Comparison of ENCODE assay signal across 25 cellular contexts in genomic region chr2:219181531-219181930, GRCh38. TPM values are rescaled to one million over a fixed set of nuclear protein-coding genes. Genes with fewer than 3 reads are reported as not detected.
DNase-seq lines count a peak whose midpoint lies in the region; ATAC-seq and TF ChIP-seq lines count a peak whose summit lies in the region.
"Had no signal": no experiment of that assay in that cellular context is flagged by ENCODE, and none has a peak within 500 bp of the region (broad histone marks: within the 10 kb centered on the region; RNA-seq: fewer than 3 reads in every experiment).

No MANE protein-coding gene starts in this region.

- H3K27ac ChIP-seq in CD8-positive, alpha-beta T cell (ENCODE audit: low read depth, low read length) = no peak overlapping the region
- peak overlapping the region; percentile 79 for H3K27ac ChIP-seq in neutrophil
- H3K27ac ChIP-seq: tibial artery had no signal

- POLR2A ChIA-PET in CD8-positive, alpha-beta T cell (lab: Charles Lee) = interaction anchor here (1.0 to 5.3 kb wide), 3 partner anchors 19 to 25 kb away, joined by 3 to 29 read pairs (median 6); partner anchors contain the start of genes NHEJ1 and ZFAND2B
- POLR2A ChIA-PET in activated naive CD8-positive, alpha-beta T cell treated with anti-CD3 and anti-CD28 coated beads, Interleukin-2, amount 10 ng/mL, durations not matched to agents 7 days and 5 days (lab: Charles Lee) = interaction anchor here (0.7 to 8.0 kb wide), 9 partner anchors 11 to 71 kb away, joined by 3 to 73 read pairs (median 5); partner anchors contain the start of genes ANKZF1, ATG9A, GLB1L and STK16

- H3K36me3 ChIP-seq in CD8-positive, alpha-beta T cell (ENCODE audit: insufficient read depth, low read length) = peaks cover 43% of the 10 kb centered on the region
- peaks cover 70% of the 10 kb centered on the region for H3K36me3 ChIP-seq in neutrophil

- peaks cover 53% of the 10 kb centered on the region for H3K36me3 Mint-ChIP-seq in activated CD4-positive, alpha-beta T cell treated with anti-CD3 and anti-CD28 coated beads, Interleukin-2, amount 10 ng/mL, durations not matched to agents 24 days and 14 days (ENCODE audit: low read depth)
- H3K36me3 Mint-ChIP-seq in CD8-positive, alpha-beta T cell = peaks cover 71% of the 10 kb centered on the region
- peaks cover 46% of the 10 kb centered on the region for H3K36me3 Mint-ChIP-seq in activated naive CD8-positive, alpha-beta T cell treated with anti-CD3 and anti-CD28 coated beads, Interleukin-2, amount 10 ng/mL, durations not matched to agents 7 days and 5 days

- intact Hi-C loops in activated CD4-positive, alpha-beta T cell treated with anti-CD3 and anti-CD28 coated beads, Interleukin-2, amount 10 ng/mL, durations not matched to agents 24 days and 14 days (cut with micrococcal nuclease) = no loop called here
- intact Hi-C loops in CD8-positive, alpha-beta T cell (cut with DNase I, micrococcal nuclease) = no loop called here

- DNase-seq in activated CD4-positive, alpha-beta T cell treated with anti-CD3 and anti-CD28 coated beads, Interleukin-2, amount 10 ng/mL, durations not matched to agents 24 days and 14 days = no peak
- no peak for DNase-seq in activated CD4-positive, alpha-beta T cell treated with anti-CD3 and anti-CD28 coated beads for 48 hours
- no peak for DNase-seq in CD8-positive, alpha-beta T cell
- no peak for DNase-seq in activated naive CD8-positive, alpha-beta T cell treated with anti-CD3 and anti-CD28 coated beads, Interleukin-2, amount 10 ng/mL, durations not matched to agents 7 days and 5 days
- DNase-seq in mucosa of gallbladder (ENCODE audit: low spot score) = no peak
- no peak for DNase-seq in SHP77 treated with DMSO at 0.1 percent for 48 hours (lab: John Stamatoyannopoulos, UW)
- DNase-seq in HPDE6-E6E7 (ENCODE audit: extremely low spot score) = no peak
- DNase-seq: activated CD8-positive, alpha-beta memory T cell treated with anti-CD3 and anti-CD28 coated beads, Interleukin-2, amount 50 U/mL, for 4 hours; activated naive CD4-positive, alpha-beta T cell; effector CD4-positive, alpha-beta T cell; foreskin melanocyte; hippocampal formation; left ventricle myocardium superior; NCI-H187; NCI-H526 treated with DMSO at 0.1 percent for 48 hours; nucleus accumbens; small intestine; stimulated activated CD4-positive, alpha-beta T cell treated with anti-CD3 and anti-CD28 coated beads, Interleukin-2, amount 100 ng/mL, for 24 hours; stimulated activated naive CD4-positive, alpha-beta T cell; tibial artery had no signal

- no peaks in the 10 kb centered on the region for H3K9me3 ChIP-seq in CD8-positive, alpha-beta T cell (ENCODE audit: low read length)
- H3K9me3 ChIP-seq in neutrophil = no peaks in the 10 kb centered on the region
- H3K9me3 ChIP-seq: tibial artery had no signal

- H3K4me1 Mint-ChIP-seq in activated CD4-positive, alpha-beta T cell treated with anti-CD3 and anti-CD28 coated beads, Interleukin-2, amount 10 ng/mL, durations not matched to agents 24 days and 14 days = peaks cover 43% of the 10 kb centered on the region
- H3K4me1 Mint-ChIP-seq in CD8-positive, alpha-beta T cell (ENCODE audit: low read depth) = peaks cover 58% of the 10 kb centered on the region
- peaks cover 50% of the 10 kb centered on the region for H3K4me1 Mint-ChIP-seq in activated naive CD8-positive, alpha-beta T cell treated with anti-CD3 and anti-CD28 coated beads, Interleukin-2, amount 10 ng/mL, durations not matched to agents 7 days and 5 days

- ATAC-seq in CD8-positive, alpha-beta T cell = no peak
- ATAC-seq in activated naive CD8-positive, alpha-beta T cell treated with anti-CD3 and anti-CD28 coated beads, Interleukin-2, amount 10 ng/mL, durations not matched to agents 7 days and 5 days (ENCODE audit: low read depth) = no peak
- ATAC-seq: activated CD4-positive, CD25-positive, alpha-beta regulatory T cell treated with anti-CD3 and anti-CD28 coated beads, Interleukin-2, amount 50 U/mL, for 24 hours; GM23338; left ventricle myocardium superior; SK-N-SH treated with all-trans-retinoic acid at 6 μM for 48 hours had no signal

- H3K9me3 Mint-ChIP-seq in activated CD4-positive, alpha-beta T cell treated with anti-CD3 and anti-CD28 coated beads, Interleukin-2, amount 10 ng/mL, durations not matched to agents 24 days and 14 days = no peaks in the 10 kb centered on the region
- no peaks in the 10 kb centered on the region for H3K9me3 Mint-ChIP-seq in CD8-positive, alpha-beta T cell
- no peaks in the 10 kb centered on the region for H3K9me3 Mint-ChIP-seq in activated naive CD8-positive, alpha-beta T cell treated with anti-CD3 and anti-CD28 coated beads, Interleukin-2, amount 10 ng/mL, durations not matched to agents 7 days and 5 days
- H3K9me3 Mint-ChIP-seq: GM23338 had no signal

- H3K4me3 Mint-ChIP-seq in activated CD4-positive, alpha-beta T cell treated with anti-CD3 and anti-CD28 coated beads, Interleukin-2, amount 10 ng/mL, durations not matched to agents 24 days and 14 days = peak overlapping the region; percentile 32
- H3K4me3 Mint-ChIP-seq in CD8-positive, alpha-beta T cell = no peak overlapping the region
- peak overlapping the region; percentile 73 for H3K4me3 Mint-ChIP-seq in activated naive CD8-positive, alpha-beta T cell treated with anti-CD3 and anti-CD28 coated beads, Interleukin-2, amount 10 ng/mL, durations not matched to agents 7 days and 5 days
- H3K4me3 Mint-ChIP-seq: B cell, GM23338 had no signal

- H3K4me3 ChIP-seq in CD8-positive, alpha-beta T cell (ENCODE audit: low read depth, low read length) = no peak overlapping the region
- peak overlapping the region; percentile 36 to 51 for H3K4me3 ChIP-seq in neutrophil (ENCODE audit: low read depth in 1 of 2, low read length in 1 of 2)
- H3K4me3 ChIP-seq: GM23338, tibial artery had no signal

- TF ChIP-seq CTCF in CD8-positive, alpha-beta T cell (IDR thresholded peaks at IDR 0.05) = no peak
- TF ChIP-seq CTCF in neutrophil (IDR thresholded peaks at IDR 0.05) = no peak

- CTCF ChIA-PET in CD8-positive, alpha-beta T cell (lab: Charles Lee) = interaction anchor here (0.9 to 2.7 kb wide), 15 partner anchors 8 to 113 kb away, joined by 3 to 13 read pairs (median 3); partner anchors contain the start of genes NHEJ1 and ZFAND2B

- H3K27ac Mint-ChIP-seq in activated CD4-positive, alpha-beta T cell treated with anti-CD3 and anti-CD28 coated beads, Interleukin-2, amount 10 ng/mL, durations not matched to agents 24 days and 14 days = peak overlapping the region; percentile 66
- H3K27ac Mint-ChIP-seq in CD8-positive, alpha-beta T cell = peak overlapping the region; percentile 14
- H3K27ac Mint-ChIP-seq in activated naive CD8-positive, alpha-beta T cell treated with anti-CD3 and anti-CD28 coated beads, Interleukin-2, amount 10 ng/mL, durations not matched to agents 7 days and 5 days = peak overlapping the region; percentile 87
- H3K27ac Mint-ChIP-seq: B cell, GM23338 had no signal

- no peaks in the 10 kb centered on the region for H3K27me3 Mint-ChIP-seq in activated CD4-positive, alpha-beta T cell treated with anti-CD3 and anti-CD28 coated beads, Interleukin-2, amount 10 ng/mL, durations not matched to agents 24 days and 14 days
- H3K27me3 Mint-ChIP-seq in CD8-positive, alpha-beta T cell (ENCODE audit: low read depth) = no peaks in the 10 kb centered on the region
- H3K27me3 Mint-ChIP-seq in activated naive CD8-positive, alpha-beta T cell treated with anti-CD3 and anti-CD28 coated beads, Interleukin-2, amount 10 ng/mL, durations not matched to agents 7 days and 5 days = no peaks in the 10 kb centered on the region
- H3K27me3 Mint-ChIP-seq: B cell had no signal

- no peaks in the 10 kb centered on the region for H3K27me3 ChIP-seq in CD8-positive, alpha-beta T cell (ENCODE audit: insufficient read depth, low read length)
- no peaks in the 10 kb centered on the region for H3K27me3 ChIP-seq in neutrophil
- H3K27me3 ChIP-seq: tibial artery had no signal

- peaks cover 54% of the 10 kb centered on the region for H3K4me1 ChIP-seq in CD8-positive, alpha-beta T cell (ENCODE audit: insufficient read depth, low read length)
- peaks cover 59 to 60% of the 10 kb centered on the region in 2 experiments for H3K4me1 ChIP-seq in neutrophil (ENCODE audit: control insufficient read depth in 1 of 2, insufficient read depth in 1 of 2, low read depth in 1 of 2, low read length in 1 of 2)

RNA-seq across cellular contexts. Expression of gene RETREG2, which starts 3.5 kb away (rescaled TPM):
- 54.1 and 57.4 TPM in 2 replicates for total RNA-seq in activated CD4-positive, alpha-beta T cell treated with anti-CD3 and anti-CD28 coated beads, Interleukin-2, amount 10 ng/mL, durations not matched to agents 24 days and 14 days
- total RNA-seq in CD8-positive, alpha-beta T cell = 10 to 100 TPM; 76.7 to 79.0 TPM
- 100 to 1,000 TPM; 129 TPM for total RNA-seq in activated naive CD8-positive, alpha-beta T cell treated with anti-CD3 and anti-CD28 coated beads, Interleukin-2, amount 10 ng/mL, durations not matched to agents 7 days and 5 days
- total RNA-seq in mucosa of gallbladder = 116 TPM

RNA-seq across cellular contexts. Expression of gene CNPPD1, which starts 4.8 kb away (rescaled TPM):
- total RNA-seq in activated CD4-positive, alpha-beta T cell treated with anti-CD3 and anti-CD28 coated beads, Interleukin-2, amount 10 ng/mL, durations not matched to agents 24 days and 14 days = 62.0 and 62.6 TPM in 2 replicates
- total RNA-seq in CD8-positive, alpha-beta T cell = 10 to 100 TPM; 41.0 to 46.0 TPM
- total RNA-seq in activated naive CD8-positive, alpha-beta T cell treated with anti-CD3 and anti-CD28 coated beads, Interleukin-2, amount 10 ng/mL, durations not matched to agents 7 days and 5 days = 10 to 100 TPM; 77.3 to 77.6 TPM
- 81.2 TPM for total RNA-seq in mucosa of gallbladder

RNA-seq across cellular contexts. Expression of gene SLC23A3, which starts 11.7 kb away (rescaled TPM):
- total RNA-seq in activated CD4-positive, alpha-beta T cell treated with anti-CD3 and anti-CD28 coated beads, Interleukin-2, amount 10 ng/mL, durations not matched to agents 24 days and 14 days = 1.8 and 2.3 TPM in 2 replicates
- under 1 TPM; 0.73 to 0.94 TPM for total RNA-seq in CD8-positive, alpha-beta T cell
- total RNA-seq in activated naive CD8-positive, alpha-beta T cell treated with anti-CD3 and anti-CD28 coated beads, Interleukin-2, amount 10 ng/mL, durations not matched to agents 7 days and 5 days = 1 to 10 TPM; 4.4 to 4.7 TPM
- total RNA-seq in mucosa of gallbladder = 4.7 TPM

RNA-seq across cellular contexts. Expression of gene NHEJ1, which starts 20.9 kb away (rescaled TPM):
- total RNA-seq in activated CD4-positive, alpha-beta T cell treated with anti-CD3 and anti-CD28 coated beads, Interleukin-2, amount 10 ng/mL, durations not matched to agents 24 days and 14 days = 20.7 and 22.8 TPM in 2 replicates
- total RNA-seq in CD8-positive, alpha-beta T cell = 1 to 10 TPM; 7.2 to 8.1 TPM
- total RNA-seq in activated naive CD8-positive, alpha-beta T cell treated with anti-CD3 and anti-CD28 coated beads, Interleukin-2, amount 10 ng/mL, durations not matched to agents 7 days and 5 days = 10 to 100 TPM; 16.7 to 17.1 TPM
- total RNA-seq in mucosa of gallbladder = 8.7 TPM

RNA-seq across cellular contexts. Expression of gene ZFAND2B, which starts 25.1 kb away (rescaled TPM):
- 36.7 and 37.4 TPM in 2 replicates for total RNA-seq in activated CD4-positive, alpha-beta T cell treated with anti-CD3 and anti-CD28 coated beads, Interleukin-2, amount 10 ng/mL, durations not matched to agents 24 days and 14 days
- 10 to 100 TPM; 74.3 to 78.7 TPM for total RNA-seq in CD8-positive, alpha-beta T cell
- 10 to 100 TPM; 68.1 to 69.8 TPM for total RNA-seq in activated naive CD8-positive, alpha-beta T cell treated with anti-CD3 and anti-CD28 coated beads, Interleukin-2, amount 10 ng/mL, durations not matched to agents 7 days and 5 days
- 52.6 TPM for total RNA-seq in mucosa of gallbladder

Comparison
In these comparisons a context has a peak if more than half of its experiments do, and no peak if none do; other contexts are left out.
1. H3K27ac Mint-ChIP-seq: peak in every context shown above with its lines; median percentile 87 in activated naive CD8-positive, alpha-beta T cell treated with anti-CD3 and anti-CD28 coated beads, Interleukin-2, amount 10 ng/mL, durations not matched to agents 7 days and 5 days; 66 in activated CD4-positive, alpha-beta T cell treated with anti-CD3 and anti-CD28 coated beads, Interleukin-2, amount 10 ng/mL, durations not matched to agents 24 days and 14 days; 14 in CD8-positive, alpha-beta T cell.